In the genomic region with DNA sequence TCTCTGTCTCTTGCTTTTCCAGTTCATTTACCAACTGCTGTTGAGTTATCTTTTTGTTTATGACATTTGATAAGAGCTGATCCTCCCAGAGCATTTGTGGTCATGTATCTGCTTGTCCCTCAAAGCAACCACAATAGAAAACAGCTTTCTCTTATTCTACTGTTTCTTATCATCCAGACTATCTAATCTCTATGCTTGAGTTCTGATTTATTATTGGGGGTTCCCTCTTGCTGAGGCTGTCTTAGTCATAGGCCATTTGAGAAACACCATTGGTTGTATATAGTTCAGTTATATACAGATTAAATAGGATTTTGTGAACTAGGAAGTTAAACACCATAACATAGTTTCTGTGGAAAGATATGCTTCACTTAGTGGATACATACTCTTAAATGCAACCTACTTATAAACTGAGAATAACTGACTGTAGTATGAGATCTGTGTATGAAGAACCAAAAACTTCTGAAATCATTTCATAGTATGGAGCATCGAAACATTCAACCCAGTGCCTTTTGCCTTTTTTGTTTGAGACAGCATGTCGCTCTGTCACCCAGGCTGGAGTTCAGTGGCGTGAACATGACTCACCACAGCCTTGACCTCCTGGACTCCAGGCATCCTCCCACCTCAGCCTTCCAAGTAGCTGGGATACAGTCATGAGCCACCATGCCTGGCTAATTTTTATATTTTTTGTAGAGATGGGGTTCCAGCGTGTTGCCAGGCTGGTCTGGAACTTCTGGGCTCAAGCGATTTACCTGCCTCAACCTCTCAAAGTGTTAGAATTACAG, we compare ENCODE assay signal across 13 cellular contexts.
DNase-seq lines count a peak whose midpoint lies in the region; ATAC-seq and TF ChIP-seq lines count a peak whose summit lies in the region.
"Had no signal": no experiment of that assay in that cellular context is flagged by ENCODE, and none has a peak within 500 bp of the region (broad histone marks: within the 10 kb centered on the region; RNA-seq: fewer than 3 reads in every experiment).

No MANE protein-coding gene starts in this region.

- peak; percentile 74 for DNase-seq in CD1c-positive myeloid dendritic cell (ENCODE audit: extremely low spot score)
- peak; percentile 11 for DNase-seq in KBM-7
- DNase-seq in brain microvascular endothelial cell = peak; percentile 19
- DNase-seq in mesendoderm = peak; percentile 75
- no peak for DNase-seq in SIG-M5 treated with dmso at 0.1 percent for 504 hours (lab: John Stamatoyannopoulos, UW; ENCODE audit: unreplicated experiment)
- no peak for DNase-seq in NCI-H146 (lab: John Stamatoyannopoulos, UW)
- DNase-seq in NCI-H510A treated with DMSO at 0.1 percent for 48 hours (lab: John Stamatoyannopoulos, UW) = no peak
- DNase-seq: activated CD4-positive, alpha-beta memory T cell treated with anti-CD3 and anti-CD28 coated beads for 36 hours had no signal

- no peak overlapping the region for H2BK15ac ChIP-seq in mesendoderm (replicated peaks; ENCODE audit: low read depth)

- peaks cover 3% of the 10 kb centered on the region for H3K79me2 ChIP-seq in mesendoderm (ENCODE audit: control insufficient read depth, insufficient read depth, low read length)

- H3K27me3 ChIP-seq in brain microvascular endothelial cell (replicated peaks) (no peaks in the 10 kb centered on the region), mesendoderm (ENCODE audit: insufficient read depth, low read length, poor library complexity) (no peaks in the 10 kb centered on the region)
- H3K27me3 ChIP-seq: gastroesophageal sphincter, suprapubic skin had no signal

- no peak overlapping the region for H4K5ac ChIP-seq in mesendoderm (ENCODE audit: low read length)

- H3K9ac ChIP-seq in mesendoderm (ENCODE audit: low read length) = no peak overlapping the region

- no peak for TF ChIP-seq CTCF in brain microvascular endothelial cell (IDR thresholded peaks at IDR 0.05; ENCODE audit: low read depth, low read length, missing control alignments)

- no peak overlapping the region for H3K27ac ChIP-seq in brain microvascular endothelial cell
- H3K27ac ChIP-seq in mesendoderm (ENCODE audit: low read depth, low read length) = no peak overlapping the region
- H3K27ac ChIP-seq: C4-2B, gastroesophageal sphincter, suprapubic skin had no signal

- no peak overlapping the region for H2BK120ac ChIP-seq in mesendoderm (ENCODE audit: low read depth, low read length)

- H3K36me3 ChIP-seq in brain microvascular endothelial cell (replicated peaks) (no peaks in the 10 kb centered on the region), mesendoderm (ENCODE audit: control insufficient read depth, insufficient read depth, low read length) (no peaks in the 10 kb centered on the region)
- H3K36me3 ChIP-seq: gastroesophageal sphincter, suprapubic skin had no signal

- H3K4ac ChIP-seq in mesendoderm (ENCODE audit: low read depth, low read length) = no peak overlapping the region

- peaks cover 12% of the 10 kb centered on the region for H3K4me1 ChIP-seq in mesendoderm (ENCODE audit: control insufficient read depth, low read depth, low read length)
- H3K4me1 ChIP-seq: gastroesophageal sphincter had no signal

- H3K23ac ChIP-seq in mesendoderm (ENCODE audit: low read length) = no peak overlapping the region

- no peak overlapping the region for H4K8ac ChIP-seq in mesendoderm (ENCODE audit: low read depth, low read length)

- H2AK5ac ChIP-seq in mesendoderm (ENCODE audit: low read length) = no peak overlapping the region

- H3K4me3 ChIP-seq in brain microvascular endothelial cell (ENCODE audit: low read depth, low read length) (no peak overlapping the region), mesendoderm (ENCODE audit: low read length) (no peak overlapping the region)
- H3K4me3 ChIP-seq: gastroesophageal sphincter, suprapubic skin had no signal

- peaks cover 7% of the 10 kb centered on the region for H3K79me1 ChIP-seq in mesendoderm (ENCODE audit: low read length)

- no peak overlapping the region for H3K4me2 ChIP-seq in mesendoderm (ENCODE audit: low read length)

- ATAC-seq in HG03095 (IDR thresholded peaks at IDR 0.05; ENCODE audit: unreplicated experiment) = no peak
- ATAC-seq: gastroesophageal sphincter, Right ventricle myocardium inferior had no signal

- no peak overlapping the region for H2BK5ac ChIP-seq in mesendoderm (ENCODE audit: low read length)

- no peak overlapping the region for H3K18ac ChIP-seq in mesendoderm (ENCODE audit: low read length)

- in situ Hi-C loops in KBM-7 (cut with MboI; ENCODE audit: low pct_unique_long_range_greater_than_20kb, low sequenced_read_pairs) (no loop called here), brain microvascular endothelial cell (cut with HindIII; ENCODE audit: low pct_ligation_motif_present, low sequenced_read_pairs) (no loop called here)

- H3K56ac ChIP-seq in mesendoderm (ENCODE audit: low read length) = peak overlapping the region; percentile 39

- no CpG with 5 or more reads among the region's 5 CpGs for WGBS in mesendoderm (ENCODE audit: extremely low coverage, insufficient coverage, low lambda C conversion rate)

Comparison
In these comparisons a context has a peak if more than half of its experiments do, and no peak if none do; other contexts are left out.
1. DNase-seq: peak in CD1c-positive myeloid dendritic cell (single experiment), KBM-7 (single experiment), brain microvascular endothelial cell (single experiment) and mesendoderm (single experiment); none in SIG-M5 treated with dmso at 0.1 percent for 504 hours (single experiment), NCI-H146 (single experiment) and NCI-H510A treated with DMSO at 0.1 percent for 48 hours (single experiment).